11 cellular contexts compared by ENCODE assay signal in the genomic region with DNA sequence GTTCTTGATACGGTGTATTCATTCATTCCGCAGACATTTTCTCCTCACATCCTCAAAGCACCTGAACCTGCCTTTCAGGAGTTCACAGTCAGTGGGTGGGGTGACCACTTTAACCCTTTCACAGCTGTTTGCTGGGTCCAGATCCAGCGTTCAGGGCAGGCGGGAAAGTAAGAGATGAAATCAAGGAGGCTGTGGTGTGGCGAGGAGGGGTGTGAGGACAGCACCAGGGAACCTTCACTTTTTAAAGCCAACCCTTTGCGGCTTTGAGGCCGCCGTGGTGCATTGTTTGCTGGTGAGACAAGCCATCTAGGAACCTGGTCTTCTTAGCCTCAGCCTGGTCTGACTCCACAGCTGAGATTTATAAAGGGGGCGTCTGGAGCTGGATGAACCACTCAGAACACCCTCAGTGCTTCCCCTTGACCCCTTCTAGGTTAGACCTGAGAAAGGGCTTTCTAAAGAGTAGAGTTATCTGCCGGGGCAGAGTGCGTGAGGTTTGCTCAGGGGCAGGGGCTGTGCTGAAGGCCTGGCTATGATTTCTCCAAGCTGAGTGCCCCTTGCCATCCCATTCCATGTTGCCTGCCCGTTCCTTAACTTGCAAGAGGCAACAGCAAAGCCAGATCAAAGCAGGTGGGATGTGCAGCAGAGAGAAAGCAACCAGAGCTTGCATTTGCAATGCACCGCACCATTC. TPM values are rescaled to one million over a fixed set of nuclear protein-coding genes. Genes with fewer than 3 reads are reported as not detected.
DNase-seq lines count a peak whose midpoint lies in the region; ATAC-seq, FAIRE-seq and TF ChIP-seq lines count a peak whose summit lies in the region.
"Had no signal": no experiment of that assay in that cellular context is flagged by ENCODE, and none has a peak within 500 bp of the region (broad histone marks: within the 10 kb centered on the region; RNA-seq: fewer than 3 reads in every experiment).

No MANE protein-coding gene starts in this region.

- POLR2A ChIA-PET in activated CD4-positive, alpha-beta memory T cell treated with anti-CD3 and anti-CD28 coated beads, Interleukin-2, amount 10 ng/mL, durations not matched to agents 7 days and 5 days (lab: Charles Lee), result interaction anchor here (0.9 to 7.6 kb wide), 17 partner anchors 10 to 1125 kb away, joined by 3 to 130 read pairs (median 18); a partner anchor contains a TSS
- POLR2A ChIA-PET in H1 (lab: Charles Lee; ENCODE audit: partially characterized antibody), result interaction anchor here (1.1 kb wide), 2 partner anchors 17 to 140 kb away, joined by 3 read pairs; no protein-coding TSS in a partner anchor

- H4K5ac ChIP-seq in H1 (ENCODE audit: insufficient read length, low read depth, low read length), result no peak overlapping the region

- no peak for TF ChIP-seq EP300 in H1 (IDR thresholded peaks at IDR 0.05; ENCODE audit: borderline replicate concordance in 1 of 2, low read depth in 2 of 2, low read length in 2 of 2)

- no peak overlapping the region for H4K8ac ChIP-seq in H1 (ENCODE audit: extremely low read depth, insufficient read depth, low read length)

- no peak overlapping the region for H3K4ac ChIP-seq in H1 (replicated peaks; ENCODE audit: insufficient read length, low read depth, low read length)

- H3K4me2 ChIP-seq in H1 (ENCODE audit: insufficient read depth in 1 of 2, low read depth in 2 of 2, low read length in 2 of 2) (no peak overlapping the region), GM23248 (ENCODE audit: unreplicated experiment) (no peak overlapping the region)
- H3K4me2 ChIP-seq: A549 had no signal

- no peak overlapping the region for H4K91ac ChIP-seq in H1 (replicated peaks; ENCODE audit: insufficient read length, low read length)

- no peak overlapping the region for H3K4me3 ChIP-seq in H1 (ENCODE audit: extremely low read depth in 1 of 4, insufficient read depth in 2 of 4, low read depth in 3 of 4, low read length in 4 of 4)
- no peak overlapping the region for H3K4me3 ChIP-seq in GM23248
- H3K4me3 ChIP-seq: A549 had no signal

- H3K36me3 Mint-ChIP-seq in activated CD4-positive, alpha-beta memory T cell treated with anti-CD3 and anti-CD28 coated beads, Interleukin-2, amount 10 ng/mL, durations not matched to agents 7 days and 5 days (ENCODE audit: low read depth), result peaks cover 32% of the 10 kb centered on the region

- H2BK5ac ChIP-seq in H1 (ENCODE audit: low read depth, low read length), result no peak overlapping the region

- H3K79me1 ChIP-seq in H1 (ENCODE audit: low read depth, low read length), result no peaks in the 10 kb centered on the region

- no peak overlapping the region for H2AK5ac ChIP-seq in H1 (ENCODE audit: low read depth, low read length)

- peaks cover 5 to 12% of the 10 kb centered on the region in 2 experiments; a peak in 2 of 4 replicates for H3K9me3 ChIP-seq in H1 (ENCODE audit: insufficient read depth in 2 of 2, low read depth in 1 of 2, low read length in 1 of 2)
- no peaks in the 10 kb centered on the region for H3K9me3 ChIP-seq in GM23248 (ENCODE audit: low read depth)

- H2BK120ac ChIP-seq in H1 (replicated peaks; ENCODE audit: low read depth, low read length), result no peak overlapping the region

- no peak overlapping the region for H3K56ac ChIP-seq in H1 (replicated peaks; ENCODE audit: insufficient read length, low read depth, low read length)

- no peaks in the 10 kb centered on the region for H4K20me1 ChIP-seq in H1 (replicated peaks in 1 of 2; ENCODE audit: control insufficient read depth in 1 of 2, insufficient read depth in 2 of 2, low read length in 2 of 2)
- H4K20me1 ChIP-seq in GM23248 (ENCODE audit: insufficient read depth), result no peaks in the 10 kb centered on the region

- peaks cover 70% of the 10 kb centered on the region for H3K4me1 Mint-ChIP-seq in activated CD4-positive, alpha-beta memory T cell treated with anti-CD3 and anti-CD28 coated beads, Interleukin-2, amount 10 ng/mL, durations not matched to agents 7 days and 5 days
- H3K4me1 Mint-ChIP-seq in stimulated activated naive CD8-positive, alpha-beta T cell treated with anti-CD3 and anti-CD28 coated beads, Interleukin-15, amount 100 ng/mL, for 72 hours, result peaks cover 53% of the 10 kb centered on the region

- no peak for TF ChIP-seq POLR2A in H1 (IDR thresholded peaks at IDR 0.05; ENCODE audit: control extremely low read depth in 1 of 2, low read depth in 2 of 2, low read length in 2 of 2)

- H3K27ac ChIP-seq in H1 (ENCODE audit: low read depth, low read length), result no peak overlapping the region
- H3K27ac ChIP-seq in GM23248, result no peak overlapping the region

- no peak overlapping the region for H2BK15ac ChIP-seq in H1 (ENCODE audit: low read length)

- 88% methylated on average over 13 of the region's 13 CpGs; no CpG with 5 or more reads in 1 of the 2 experiments for WGBS in H1 (ENCODE audit: extremely low coverage in 1 of 2, insufficient coverage in 1 of 2, insufficient read length in 1 of 2, insufficient replicate concordance in 2 of 2, low coverage in 1 of 2, low lambda C conversion rate in 2 of 2, missing lambda C conversion rate in 1 of 2), 2 experiments
- WGBS in GM23248 (ENCODE audit: low coverage in 1 of 2, low lambda C conversion rate in 2 of 2, missing lambda C conversion rate in 2 of 2), 2 experiments, result 81 to 83% methylated on average over 13 of the region's 13 CpGs

- peaks cover 3% of the 10 kb centered on the region for H3K9me3 Mint-ChIP-seq in activated CD4-positive, alpha-beta memory T cell treated with anti-CD3 and anti-CD28 coated beads, Interleukin-2, amount 10 ng/mL, durations not matched to agents 7 days and 5 days
- no peaks in the 10 kb centered on the region for H3K9me3 Mint-ChIP-seq in stimulated activated naive CD8-positive, alpha-beta T cell treated with anti-CD3 and anti-CD28 coated beads, Interleukin-15, amount 100 ng/mL, for 72 hours

- no peak for ATAC-seq in stimulated activated naive CD8-positive, alpha-beta T cell treated with anti-CD3 and anti-CD28 coated beads, Interleukin-15, amount 100 ng/mL, for 72 hours
- ATAC-seq in GM18511 (IDR thresholded peaks at IDR 0.05; ENCODE audit: unreplicated experiment) (no peak), HG03025 (IDR thresholded peaks at IDR 0.05; ENCODE audit: low FRiP score, unreplicated experiment) (no peak)
- ATAC-seq: A549 had no signal

- no peak overlapping the region for H2AFZ ChIP-seq in H1 (ENCODE audit: low read length)
- no peak overlapping the region for H2AFZ ChIP-seq in GM23248

- 0 out of 2 replicates have a peak, but pooled peaks cover 4% of the 10 kb centered on the region for H3F3A ChIP-seq in GM23248 (ENCODE audit: insufficient read depth)

- FAIRE-seq in H1 (lab: Jason Lieb, UNC), result no peak
- FAIRE-seq: A549 had no signal

- H2BK12ac ChIP-seq in H1 (ENCODE audit: low read depth, low read length), result no peak overlapping the region

- H3K36me3 ChIP-seq in H1 (ENCODE audit: control insufficient read depth in 2 of 4, insufficient read depth in 4 of 4, low read length in 3 of 4) (no peaks in the 10 kb centered on the region), GM23248 (ENCODE audit: low read depth) (no peaks in the 10 kb centered on the region)

- H2BK20ac ChIP-seq in H1 (ENCODE audit: low read length), result no peak overlapping the region

- H3K4me1 ChIP-seq in H1 (replicated peaks in 1 of 4; ENCODE audit: control insufficient read depth in 3 of 4, insufficient read depth in 4 of 4, low read length in 3 of 4), result peaks cover 0 to 7% (median 3%) of the 10 kb centered on the region in 4 experiments; a peak in 5 of 7 replicates
- peaks cover 12% of the 10 kb centered on the region for H3K4me1 ChIP-seq in GM23248 (ENCODE audit: insufficient read depth)

- H3K9ac ChIP-seq in H1 (replicated peaks in 1 of 4; ENCODE audit: extremely low read depth in 1 of 4, low read depth in 3 of 4, low read length in 3 of 4), result no peak overlapping the region
- no peak overlapping the region for H3K9ac ChIP-seq in GM23248

- H3K27ac Mint-ChIP-seq in activated CD4-positive, alpha-beta memory T cell treated with anti-CD3 and anti-CD28 coated beads, Interleukin-2, amount 10 ng/mL, durations not matched to agents 7 days and 5 days, result peak overlapping the region; percentile 91
- H3K27ac Mint-ChIP-seq in stimulated activated naive CD8-positive, alpha-beta T cell treated with anti-CD3 and anti-CD28 coated beads, Interleukin-15, amount 100 ng/mL, for 72 hours, result peak overlapping the region; percentile 100

- no peak overlapping the region for H3K23ac ChIP-seq in H1 (ENCODE audit: insufficient read length)

- CTCF ChIA-PET in activated CD4-positive, alpha-beta memory T cell treated with anti-CD3 and anti-CD28 coated beads, Interleukin-2, amount 10 ng/mL, durations not matched to agents 7 days and 5 days (lab: Charles Lee), result interaction anchor here (1.0 to 13.0 kb wide), 5 partner anchors 13 to 82 kb away, joined by 3 to 266 read pairs (median 5); no protein-coding TSS in a partner anchor
- CTCF ChIA-PET in H1 (lab: Charles Lee; ENCODE audit: partially characterized antibody), result interaction anchor here (0.5 to 6.7 kb wide), 7 partner anchors 13 to 323 kb away, joined by 3 to 100 read pairs (median 3); no protein-coding TSS in a partner anchor

- H3K18ac ChIP-seq in H1 (ENCODE audit: extremely low read depth, low read length), result no peak overlapping the region; the same call in 1 of the 2 replicates

- H3K23me2 ChIP-seq in H1 (ENCODE audit: low read depth, low read length), result no peaks in the 10 kb centered on the region

- H3K79me2 ChIP-seq in H1 (ENCODE audit: control insufficient read depth in 1 of 2, insufficient read depth in 2 of 2, low read length in 2 of 2) (no peaks in the 10 kb centered on the region), GM23248 (ENCODE audit: insufficient read depth) (no peaks in the 10 kb centered on the region)

- peak overlapping the region; percentile 74 for H3K4me3 Mint-ChIP-seq in activated CD4-positive, alpha-beta memory T cell treated with anti-CD3 and anti-CD28 coated beads, Interleukin-2, amount 10 ng/mL, durations not matched to agents 7 days and 5 days
- H3K4me3 Mint-ChIP-seq in stimulated activated naive CD8-positive, alpha-beta T cell treated with anti-CD3 and anti-CD28 coated beads, Interleukin-15, amount 100 ng/mL, for 72 hours, result peak overlapping the region; percentile 97 to 98

- peak; percentile 16 for DNase-seq in activated CD4-positive, alpha-beta T cell treated with anti-CD3 and anti-CD28 coated beads for 1 hour
- DNase-seq in activated CD4-positive, alpha-beta T cell treated with anti-CD3 and anti-CD28 coated beads, Interleukin-2, amount 50 U/mL, for 4 hours, result no peak
- peak; percentile 77 for DNase-seq in activated CD4-positive, alpha-beta memory T cell treated with anti-CD3 and anti-CD28 coated beads, Interleukin-2, amount 10 ng/mL, durations not matched to agents 7 days and 5 days
- DNase-seq in H1 (ENCODE audit: low read depth in 1 of 2, low spot score in 2 of 2) (no peak), GM23248 (no peak)
- peak in 1 of 2 donors; percentile 73 for DNase-seq in stimulated activated naive CD8-positive, alpha-beta T cell treated with anti-CD3 and anti-CD28 coated beads, Interleukin-15, amount 100 ng/mL, for 72 hours

- in situ Hi-C loops in GM23248 (cut with MboI), result no loop called here

- H3K27me3 ChIP-seq in H1 (replicated peaks in 1 of 4; ENCODE audit: control insufficient read depth in 3 of 4, extremely low read depth in 1 of 4, insufficient read depth in 3 of 4, low read length in 3 of 4) (no peaks in the 10 kb centered on the region; a peak in 1 of 7 replicates), GM23248 (replicated peaks; ENCODE audit: insufficient read depth) (peaks cover 12% of the 10 kb centered on the region)

- H3K14ac ChIP-seq in H1 (ENCODE audit: insufficient read length), result no peak overlapping the region

- peaks cover 41% of the 10 kb centered on the region for H3K27me3 Mint-ChIP-seq in activated CD4-positive, alpha-beta memory T cell treated with anti-CD3 and anti-CD28 coated beads, Interleukin-2, amount 10 ng/mL, durations not matched to agents 7 days and 5 days
- H3K27me3 Mint-ChIP-seq in stimulated activated naive CD8-positive, alpha-beta T cell treated with anti-CD3 and anti-CD28 coated beads, Interleukin-15, amount 100 ng/mL, for 72 hours, result no peaks in the 10 kb centered on the region

- TF ChIP-seq RAD21 in H1 (IDR thresholded peaks at IDR 0.05 in 1 of 2, conservative IDR thresholded peaks at IDR 0.05 in 1 of 2; ENCODE audit: low read depth in 2 of 2, low read length in 2 of 2), result no peak

- no peak for TF ChIP-seq CTCF in H1 (IDR thresholded peaks at IDR 0.05; ENCODE audit: control extremely low read depth in 1 of 3, insufficient read depth in 1 of 3, low read depth in 1 of 3, low read length in 3 of 3)

- no peaks in the 10 kb centered on the region for H3K9me2 ChIP-seq in GM23248 (ENCODE audit: insufficient read depth)

RNA-seq across cellular contexts. Expression of a gene that starts 0.9 kb away (rescaled TPM):
- total RNA-seq in activated CD4-positive, alpha-beta memory T cell treated with anti-CD3 and anti-CD28 coated beads, Interleukin-2, amount 10 ng/mL, durations not matched to agents 7 days and 5 days, result 10 to 100 TPM; 43.3 to 44.6 TPM
- total RNA-seq in H1 (2021; fragmentation: NEBNext Ultra II Directional; extraction: Animal tissue kit (Norgen Biotek cat#: 25700)), result 0.17 TPM in 1 of 2 replicates, not detected in the other
- 0.12 and 0.28 TPM in 2 replicates for polyA plus RNA-seq in H1 (2011; rRNA removed)
- 0.16 TPM for polyA plus RNA-seq in H1 (2011; cell fraction: cytosol; rRNA removed)
- polyA plus RNA-seq in H1 (2011; cell fraction: nucleus; rRNA removed), result 0.27 TPM
- 0.11 to 0.33 TPM in 2 of 4 replicates, not detected in the others for polyA plus RNA-seq in H1 (2012, experiment 1 of 2)
- 0.14 TPM for polyA plus RNA-seq in H1 (2012, experiment 2 of 2)
- 0.30 TPM for polyA plus RNA-seq in H1 (2013, experiment 1 of 2)
- polyA plus RNA-seq in H1 (2013, experiment 2 of 2), result 0.24 TPM
- polyA minus RNA-seq in H1 (2011; rRNA and poly(A)+ RNA removed), result not detected in 2 replicates
- not detected for polyA minus RNA-seq in H1 (2011; cell fraction: cytosol; rRNA and poly(A)+ RNA removed)
- polyA minus RNA-seq in H1 (2011; cell fraction: nucleus; rRNA and poly(A)+ RNA removed), result not detected
- total RNA-seq in GM23248 (2014; rRNA removed; shearing (Covaris generic)), result not detected in 2 replicates
- polyA plus RNA-seq in GM23248 (2016; fragmentation: Nextera tagmentation; extraction: Ambion mirVana), result 0.68 and 1.2 TPM in 2 replicates
- total RNA-seq: G401, osteoblast had no signal

Comparison
In these comparisons a context has a peak if more than half of its experiments do, and no peak if none do; other contexts are left out.
1. DNase-seq: peak in activated CD4-positive, alpha-beta T cell treated with anti-CD3 and anti-CD28 coated beads for 1 hour (single experiment) and activated CD4-positive, alpha-beta memory T cell treated with anti-CD3 and anti-CD28 coated beads, Interleukin-2, amount 10 ng/mL, durations not matched to agents 7 days and 5 days (single experiment); none in activated CD4-positive, alpha-beta T cell treated with anti-CD3 and anti-CD28 coated beads, Interleukin-2, amount 50 U/mL, for 4 hours (0 of 2), H1 (0 of 2) and GM23248 (single experiment).
2. RNA of a gene that starts 0.9 kb away (total RNA-seq): 43.3 to 44.6 TPM in activated CD4-positive, alpha-beta memory T cell treated with anti-CD3 and anti-CD28 coated beads, Interleukin-2, amount 10 ng/mL, durations not matched to agents 7 days and 5 days; 0.17 TPM in H1 and not detected in GM23248; every median in the first group is over 10 times any median in the second.